Comparison of ENCODE assay signal across 29 cellular contexts in genomic region chr9:133664651-133665050, GRCh38. TPM values are rescaled to one million over a fixed set of nuclear protein-coding genes. Genes with fewer than 3 reads are reported as not detected.
DNase-seq lines count a peak whose midpoint lies in the region; ATAC-seq and TF ChIP-seq lines count a peak whose summit lies in the region.
"Had no signal": no experiment of that assay in that cellular context is flagged by ENCODE, and none has a peak within 500 bp of the region (broad histone marks: within the 10 kb centered on the region; RNA-seq: fewer than 3 reads in every experiment).

No MANE protein-coding gene starts in this region.

- no peaks in the 10 kb centered on the region for H3K4me1 ChIP-seq in gastroesophageal sphincter
- H3K4me1 ChIP-seq: adrenal gland, esophagus muscularis mucosa had no signal

- H3K9me3 ChIP-seq in gastroesophageal sphincter = no peaks in the 10 kb centered on the region
- H3K9me3 ChIP-seq: adrenal gland, esophagus muscularis mucosa had no signal

- TF ChIP-seq POLR2A in gastroesophageal sphincter (IDR thresholded peaks at IDR 0.05) = no peak

- no peak overlapping the region for H3K27ac ChIP-seq in gastroesophageal sphincter
- H3K27ac ChIP-seq: adrenal gland, C4-2B, coronary artery, esophagus muscularis mucosa, KMS-11, SK-N-MC had no signal

- no peak for TF ChIP-seq EP300 in gastroesophageal sphincter (IDR thresholded peaks at IDR 0.05)

- H3K36me3 ChIP-seq in gastroesophageal sphincter = no peaks in the 10 kb centered on the region
- H3K36me3 ChIP-seq: adrenal gland, esophagus muscularis mucosa had no signal

- DNase-seq in NCI-H2196 treated with DMSO at 0.1 percent for 48 hours (lab: John Stamatoyannopoulos, UW; ENCODE audit: unreplicated experiment) (peak; percentile 53), NCI-H2196 (lab: John Stamatoyannopoulos, UW; ENCODE audit: unreplicated experiment) (no peak), GM20000 (ENCODE audit: low spot score) (no peak), retinal pigment epithelial cell (ENCODE audit: low read depth) (no peak), Kasumi-1 (lab: John Stamatoyannopoulos, UW) (no peak)
- DNase-seq in activated CD4-positive, alpha-beta T cell treated with anti-CD3 and anti-CD28 coated beads for 4 hours = no peak
- DNase-seq: activated CD4-positive, alpha-beta T cell treated with anti-CD3 and anti-CD28 coated beads, Interleukin-2, amount 10 ng/mL, durations not matched to agents 24 days and 14 days; activated T-cell treated with anti-CD3 and anti-CD28 coated beads, Interleukin-2, amount 50 U/mL, for 4 hours; hypothalamus; left ventricle myocardium superior; MV-4-11; naive B cell; NCI-H2081 treated with DMSO at 0.1 percent for 48 hours; NCI-H526 treated with DMSO at 0.1 percent for 48 hours; substantia nigra had no signal

- no peak overlapping the region for H3K4me3 ChIP-seq in retinal pigment epithelial cell (ENCODE audit: low read length)
- H3K4me3 ChIP-seq in gastroesophageal sphincter = no peak overlapping the region
- H3K4me3 ChIP-seq: adrenal gland, coronary artery, esophagus muscularis mucosa, SK-N-MC, smooth muscle cell had no signal

- 84 to 88% methylated on average over 3 to 7 of the region's 10 CpGs for WGBS in gastroesophageal sphincter (ENCODE audit: low coverage in 1 of 2), 2 donors

- peak; percentile 34 for ATAC-seq in SK-N-SH treated with all-trans-retinoic acid at 6 μM for 48 hours
- no peak for ATAC-seq in gastroesophageal sphincter
- ATAC-seq: activated T-cell treated with anti-CD3 and anti-CD28 coated beads, Interleukin-2, amount 50 U/mL, for 4 hours; left ventricle myocardium superior had no signal

- TF ChIP-seq CTCF in GM20000 (IDR thresholded peaks at IDR 0.05; ENCODE audit: extremely low read depth, missing control alignments) = peak; percentile 13
- TF ChIP-seq CTCF in retinal pigment epithelial cell (conservative IDR thresholded peaks at IDR 0.05; ENCODE audit: low read depth, low read length) = peak; percentile 27
- no peak for TF ChIP-seq CTCF in gastroesophageal sphincter (IDR thresholded peaks at IDR 0.05)

- peaks cover 56% of the 10 kb centered on the region for H3K27me3 ChIP-seq in gastroesophageal sphincter
- H3K27me3 ChIP-seq: adrenal gland had no signal

TF ChIP-seq in SK-N-SH treated with all-trans-retinoic acid at 6 μM for 48 hours, 23 proteins besides CTCF, POLR2A, EP300 and RAD21:
- no peak for TF ChIP-seq TSHZ2 (CRISPR knock-in tag; IDR thresholded peaks at IDR 0.05)
- no peak for TF ChIP-seq TOX (CRISPR knock-in tag; IDR thresholded peaks at IDR 0.05; ENCODE audit: borderline replicate concordance)
- TF ChIP-seq POU6F1 (CRISPR knock-in tag; IDR thresholded peaks at IDR 0.05; ENCODE audit: borderline replicate concordance, low read depth) = no peak

RNA-seq across cellular contexts. Expression of gene DBH, which starts 28.5 kb away (rescaled TPM):
- total RNA-seq in gastroesophageal sphincter = not detected
- total RNA-seq: activated CD4-positive, alpha-beta T cell treated with anti-CD3 and anti-CD28 coated beads, Interleukin-2, amount 10 ng/mL, durations not matched to agents 24 days and 14 days; activated T-cell treated with anti-CD3 and anti-CD28 coated beads, Interleukin-2, amount 50 U/mL, for 4 hours; bronchial epithelial cell; left ventricle myocardium superior; renal cortical epithelial cell; smooth muscle cell; T-helper 2 cell treated with Interferon-gamma antibody and Interleukin-4, amounts not matched to agents 100 ng/mL and 5 ng/mL, for 36 hours; ureter had no signal

RNA-seq across cellular contexts. Expression of gene FAM163B, which starts 55.5 kb away (rescaled TPM):
- not detected for total RNA-seq in gastroesophageal sphincter
- total RNA-seq: activated CD4-positive, alpha-beta T cell treated with anti-CD3 and anti-CD28 coated beads, Interleukin-2, amount 10 ng/mL, durations not matched to agents 24 days and 14 days; activated T-cell treated with anti-CD3 and anti-CD28 coated beads, Interleukin-2, amount 50 U/mL, for 4 hours; bronchial epithelial cell; esophagus muscularis mucosa; left ventricle myocardium superior; omental fat pad; renal cortical epithelial cell; T-helper 2 cell treated with Interferon-gamma antibody and Interleukin-4, amounts not matched to agents 100 ng/mL and 5 ng/mL, for 36 hours; ureter had no signal

Comparison
In these comparisons a context has a peak if more than half of its experiments do, and no peak if none do; other contexts are left out.
1. CTCF ChIP-seq: peak in GM20000 (single experiment) and retinal pigment epithelial cell (single experiment); none in gastroesophageal sphincter (0 of 4).